ENCODE assay signal across 1 cellular context in the genomic region with DNA sequence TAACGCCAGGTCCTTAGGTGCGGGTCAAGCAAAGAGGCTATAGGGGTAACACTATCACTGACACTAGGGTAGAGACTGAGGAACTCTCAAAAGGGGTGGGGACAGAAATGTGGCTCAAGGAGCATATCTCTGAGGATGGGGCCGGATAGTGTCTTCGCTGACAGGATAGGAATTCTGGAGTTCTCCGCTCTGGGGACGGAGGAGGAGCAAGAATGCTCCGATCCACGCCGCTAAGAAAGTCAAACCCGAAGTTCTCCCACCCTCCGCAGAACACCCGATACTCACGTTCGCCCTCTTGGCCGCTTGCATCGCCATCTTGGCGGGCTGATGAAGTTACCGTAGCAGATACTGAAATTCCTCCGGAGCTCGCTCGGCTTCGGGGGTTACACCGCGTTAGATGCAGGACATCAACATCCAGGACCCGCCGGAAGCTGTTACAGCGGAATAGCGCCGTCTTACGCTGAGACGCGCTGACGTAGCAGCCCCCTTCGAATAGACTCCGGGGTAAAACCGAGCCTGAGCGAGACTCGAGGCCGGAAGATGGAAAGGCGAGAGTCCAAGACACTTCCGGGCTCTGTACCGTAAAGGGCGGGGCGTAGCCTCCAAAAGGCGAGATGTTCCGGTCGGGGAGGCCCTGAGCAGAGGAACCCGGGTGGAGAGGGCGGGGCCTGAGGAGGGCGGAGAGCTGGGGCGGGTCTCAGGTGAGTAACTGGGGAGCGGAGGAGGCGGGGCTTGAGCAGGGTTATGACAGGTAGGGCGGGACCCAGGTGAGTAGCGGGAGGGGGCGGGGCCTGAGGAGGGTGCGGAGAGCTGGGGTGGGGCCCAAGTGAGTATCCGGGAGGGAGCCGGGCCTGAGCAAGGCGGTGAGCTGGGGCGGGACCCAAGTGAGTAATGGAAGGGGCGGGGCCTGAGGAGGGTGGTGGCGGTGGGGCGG.
TF ChIP-seq lines count a peak whose summit lies in the region.

A gene with protein sequence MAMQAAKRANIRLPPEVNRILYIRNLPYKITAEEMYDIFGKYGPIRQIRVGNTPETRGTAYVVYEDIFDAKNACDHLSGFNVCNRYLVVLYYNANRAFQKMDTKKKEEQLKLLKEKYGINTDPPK (minus strand): TSS at position 412 of the 934 bp plus-strand sequence. CDS start 97 bp downstream, at position 315.

TF ChIP-seq in GM12878, 131 proteins besides CTCF, POLR2A, EP300 and RAD21 (continued from another document and continues in another):
- TF ChIP-seq, protein P1, sequence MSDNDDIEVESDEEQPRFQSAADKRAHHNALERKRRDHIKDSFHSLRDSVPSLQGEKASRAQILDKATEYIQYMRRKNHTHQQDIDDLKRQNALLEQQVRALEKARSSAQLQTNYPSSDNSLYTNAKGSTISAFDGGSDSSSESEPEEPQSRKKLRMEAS (IDR thresholded peaks at IDR 0.05; ENCODE audit: low read depth, low read length) = peak; percentile 83
- TF ChIP-seq PML (IDR thresholded peaks at IDR 0.05; ENCODE audit: low read length) (peak; percentile 97), POLR2AphosphoS5 (IDR thresholded peaks at IDR 0.05; ENCODE audit: low read length) (peak; percentile 95), NFXL1 (IDR thresholded peaks at IDR 0.05; ENCODE audit: borderline replicate concordance) (no peak), SUZ12 (IDR thresholded peaks at IDR 0.05; ENCODE audit: unreplicated experiment) (no peak), MXI1 (IDR thresholded peaks at IDR 0.05; ENCODE audit: low read depth, low read length) (peak; percentile 66; the same call in 1 of the 2 replicates), NR2F1 (conservative IDR thresholded peaks at IDR 0.05) (peak; percentile 51), STAT1 (conservative IDR thresholded peaks at IDR 0.05) (peak; percentile 97), BRCA1 (IDR thresholded peaks at IDR 0.05; ENCODE audit: low read depth, low read length) (no peak), MYC (IDR thresholded peaks at IDR 0.05; ENCODE audit: insufficient read depth, insufficient read length, insufficient replicate concordance, low read length, severe bottlenecking) (peak; percentile 52), ZNF274 (IDR thresholded peaks at IDR 0.05; ENCODE audit: insufficient read depth, insufficient read length) (no peak), ZBED1 (IDR thresholded peaks at IDR 0.05; ENCODE audit: borderline replicate concordance) (peak; percentile 57; the same call in 1 of the 2 replicates), SMAD1 (IDR thresholded peaks at IDR 0.05; ENCODE audit: low read depth, partially characterized antibody) (peak; percentile 72), ZNF384 (IDR thresholded peaks at IDR 0.05; ENCODE audit: borderline replicate concordance, low read depth, low read length) (peak; percentile 32), BACH1 (IDR thresholded peaks at IDR 0.05; ENCODE audit: borderline replicate concordance) (peak; percentile 25; the same call in 1 of the 2 replicates), ETV6 (conservative IDR thresholded peaks at IDR 0.05 in 1 of 2, IDR thresholded peaks at IDR 0.05 in 1 of 2; ENCODE audit: borderline replicate concordance in 1 of 2, low read depth in 1 of 2) (no peak), EGR1 (IDR thresholded peaks at IDR 0.05; ENCODE audit: borderline replicate concordance in 1 of 2, low read depth in 2 of 2, low read length in 2 of 2) (peak; percentile 72 to 98), CHD4 (IDR thresholded peaks at IDR 0.05) (no peak), MEF2A (IDR thresholded peaks at IDR 0.05; ENCODE audit: insufficient read depth, low read depth, low read length) (peak; percentile 83), TCF3 (IDR thresholded peaks at IDR 0.05; ENCODE audit: borderline replicate concordance, insufficient read depth, low read depth, low read length) (no peak), HDAC6 (IDR thresholded peaks at IDR 0.05; ENCODE audit: unreplicated experiment) (no peak), SUPT20H (IDR thresholded peaks at IDR 0.05; ENCODE audit: borderline replicate concordance, control insufficient read depth, low read depth, low read length) (no peak), JUND (IDR thresholded peaks at IDR 0.05; ENCODE audit: low read depth, low read length) (peak; percentile 62; the same call in 1 of the 2 replicates), RCOR1 (conservative IDR thresholded peaks at IDR 0.05; ENCODE audit: low read depth, low read length) (peak; percentile 63; the same call in 1 of the 2 replicates), RBBP5 (conservative IDR thresholded peaks at IDR 0.05) (no peak; the same call in none of the 2 replicates), STAT3 (IDR thresholded peaks at IDR 0.05; ENCODE audit: low read depth, low read length) (peak; percentile 42; the same call in 1 of the 2 replicates), IRF4 (IDR thresholded peaks at IDR 0.05; ENCODE audit: low read depth, low read length) (peak; percentile 71; the same call in 1 of the 2 replicates), YY1 (IDR thresholded peaks at IDR 0.05; ENCODE audit: low read depth, low read length) (peak; percentile 91), ZNF622 (IDR thresholded peaks at IDR 0.05) (no peak), KDM1A (IDR thresholded peaks at IDR 0.05; ENCODE audit: borderline replicate concordance) (no peak), KAT2A (conservative IDR thresholded peaks at IDR 0.05; ENCODE audit: control insufficient read depth, low read depth, low read length) (no peak), TARDBP (IDR thresholded peaks at IDR 0.05; ENCODE audit: borderline replicate concordance) (no peak; the same call in none of the 2 replicates), TAF1 (IDR thresholded peaks at IDR 0.05; ENCODE audit: borderline replicate concordance, low read depth, low read length) (peak; percentile 92), KLF5 (IDR thresholded peaks at IDR 0.05; ENCODE audit: partially characterized antibody) (peak; percentile 93), RELA (IDR thresholded peaks at IDR 0.05; ENCODE audit: borderline replicate concordance, partially characterized antibody) (peak; percentile 95), PAX8 (IDR thresholded peaks at IDR 0.05) (no peak), SPI1 (IDR thresholded peaks at IDR 0.05; ENCODE audit: borderline replicate concordance, insufficient read depth, low read depth, low read length) (peak; percentile 55; the same call in 1 of the 2 replicates), DPF2 (IDR thresholded peaks at IDR 0.05) (peak; percentile 54; the same call in 1 of the 2 replicates), BMI1 (IDR thresholded peaks at IDR 0.05; ENCODE audit: borderline replicate concordance) (no peak), ESRRA (IDR thresholded peaks at IDR 0.05; ENCODE audit: low read length) (peak; percentile 82; the same call in 1 of the 2 replicates), FOS (IDR thresholded peaks at IDR 0.05; ENCODE audit: borderline replicate concordance, extremely low read depth, insufficient read length) (no peak), LARP7 (IDR thresholded peaks at IDR 0.05) (peak; percentile 87)
- TF ChIP-seq, protein P2, sequence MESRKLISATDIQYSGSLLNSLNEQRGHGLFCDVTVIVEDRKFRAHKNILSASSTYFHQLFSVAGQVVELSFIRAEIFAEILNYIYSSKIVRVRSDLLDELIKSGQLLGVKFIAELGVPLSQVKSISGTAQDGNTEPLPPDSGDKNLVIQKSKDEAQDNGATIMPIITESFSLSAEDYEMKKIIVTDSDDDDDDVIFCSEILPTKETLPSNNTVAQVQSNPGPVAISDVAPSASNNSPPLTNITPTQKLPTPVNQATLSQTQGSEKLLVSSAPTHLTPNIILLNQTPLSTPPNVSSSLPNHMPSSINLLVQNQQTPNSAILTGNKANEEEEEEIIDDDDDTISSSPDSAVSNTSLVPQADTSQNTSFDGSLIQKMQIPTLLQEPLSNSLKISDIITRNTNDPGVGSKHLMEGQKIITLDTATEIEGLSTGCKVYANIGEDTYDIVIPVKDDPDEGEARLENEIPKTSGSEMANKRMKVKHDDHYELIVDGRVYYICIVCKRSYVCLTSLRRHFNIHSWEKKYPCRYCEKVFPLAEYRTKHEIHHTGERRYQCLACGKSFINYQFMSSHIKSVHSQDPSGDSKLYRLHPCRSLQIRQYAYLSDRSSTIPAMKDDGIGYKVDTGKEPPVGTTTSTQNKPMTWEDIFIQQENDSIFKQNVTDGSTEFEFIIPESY (IDR thresholded peaks at IDR 0.05) = peak; percentile 81
- TF ChIP-seq, protein P3, sequence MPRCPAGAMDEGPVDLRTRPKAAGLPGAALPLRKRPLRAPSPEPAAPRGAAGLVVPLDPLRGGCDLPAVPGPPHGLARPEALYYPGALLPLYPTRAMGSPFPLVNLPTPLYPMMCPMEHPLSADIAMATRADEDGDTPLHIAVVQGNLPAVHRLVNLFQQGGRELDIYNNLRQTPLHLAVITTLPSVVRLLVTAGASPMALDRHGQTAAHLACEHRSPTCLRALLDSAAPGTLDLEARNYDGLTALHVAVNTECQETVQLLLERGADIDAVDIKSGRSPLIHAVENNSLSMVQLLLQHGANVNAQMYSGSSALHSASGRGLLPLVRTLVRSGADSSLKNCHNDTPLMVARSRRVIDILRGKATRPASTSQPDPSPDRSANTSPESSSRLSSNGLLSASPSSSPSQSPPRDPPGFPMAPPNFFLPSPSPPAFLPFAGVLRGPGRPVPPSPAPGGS (IDR thresholded peaks at IDR 0.05; ENCODE audit: borderline replicate concordance, insufficient read depth, low read depth, low read length, poor library complexity, severe bottlenecking) = no peak
- TF ChIP-seq, protein P4, sequence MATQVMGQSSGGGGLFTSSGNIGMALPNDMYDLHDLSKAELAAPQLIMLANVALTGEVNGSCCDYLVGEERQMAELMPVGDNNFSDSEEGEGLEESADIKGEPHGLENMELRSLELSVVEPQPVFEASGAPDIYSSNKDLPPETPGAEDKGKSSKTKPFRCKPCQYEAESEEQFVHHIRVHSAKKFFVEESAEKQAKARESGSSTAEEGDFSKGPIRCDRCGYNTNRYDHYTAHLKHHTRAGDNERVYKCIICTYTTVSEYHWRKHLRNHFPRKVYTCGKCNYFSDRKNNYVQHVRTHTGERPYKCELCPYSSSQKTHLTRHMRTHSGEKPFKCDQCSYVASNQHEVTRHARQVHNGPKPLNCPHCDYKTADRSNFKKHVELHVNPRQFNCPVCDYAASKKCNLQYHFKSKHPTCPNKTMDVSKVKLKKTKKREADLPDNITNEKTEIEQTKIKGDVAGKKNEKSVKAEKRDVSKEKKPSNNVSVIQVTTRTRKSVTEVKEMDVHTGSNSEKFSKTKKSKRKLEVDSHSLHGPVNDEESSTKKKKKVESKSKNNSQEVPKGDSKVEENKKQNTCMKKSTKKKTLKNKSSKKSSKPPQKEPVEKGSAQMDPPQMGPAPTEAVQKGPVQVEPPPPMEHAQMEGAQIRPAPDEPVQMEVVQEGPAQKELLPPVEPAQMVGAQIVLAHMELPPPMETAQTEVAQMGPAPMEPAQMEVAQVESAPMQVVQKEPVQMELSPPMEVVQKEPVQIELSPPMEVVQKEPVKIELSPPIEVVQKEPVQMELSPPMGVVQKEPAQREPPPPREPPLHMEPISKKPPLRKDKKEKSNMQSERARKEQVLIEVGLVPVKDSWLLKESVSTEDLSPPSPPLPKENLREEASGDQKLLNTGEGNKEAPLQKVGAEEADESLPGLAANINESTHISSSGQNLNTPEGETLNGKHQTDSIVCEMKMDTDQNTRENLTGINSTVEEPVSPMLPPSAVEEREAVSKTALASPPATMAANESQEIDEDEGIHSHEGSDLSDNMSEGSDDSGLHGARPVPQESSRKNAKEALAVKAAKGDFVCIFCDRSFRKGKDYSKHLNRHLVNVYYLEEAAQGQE (IDR thresholded peaks at IDR 0.05; ENCODE audit: low read depth, low read length) = no peak
- TF ChIP-seq, protein P5, sequence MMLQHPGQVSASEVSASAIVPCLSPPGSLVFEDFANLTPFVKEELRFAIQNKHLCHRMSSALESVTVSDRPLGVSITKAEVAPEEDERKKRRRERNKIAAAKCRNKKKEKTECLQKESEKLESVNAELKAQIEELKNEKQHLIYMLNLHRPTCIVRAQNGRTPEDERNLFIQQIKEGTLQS (IDR thresholded peaks at IDR 0.05; ENCODE audit: borderline replicate concordance, extremely low read depth, low read depth, low read length) = no peak
- TF ChIP-seq, protein P6, sequence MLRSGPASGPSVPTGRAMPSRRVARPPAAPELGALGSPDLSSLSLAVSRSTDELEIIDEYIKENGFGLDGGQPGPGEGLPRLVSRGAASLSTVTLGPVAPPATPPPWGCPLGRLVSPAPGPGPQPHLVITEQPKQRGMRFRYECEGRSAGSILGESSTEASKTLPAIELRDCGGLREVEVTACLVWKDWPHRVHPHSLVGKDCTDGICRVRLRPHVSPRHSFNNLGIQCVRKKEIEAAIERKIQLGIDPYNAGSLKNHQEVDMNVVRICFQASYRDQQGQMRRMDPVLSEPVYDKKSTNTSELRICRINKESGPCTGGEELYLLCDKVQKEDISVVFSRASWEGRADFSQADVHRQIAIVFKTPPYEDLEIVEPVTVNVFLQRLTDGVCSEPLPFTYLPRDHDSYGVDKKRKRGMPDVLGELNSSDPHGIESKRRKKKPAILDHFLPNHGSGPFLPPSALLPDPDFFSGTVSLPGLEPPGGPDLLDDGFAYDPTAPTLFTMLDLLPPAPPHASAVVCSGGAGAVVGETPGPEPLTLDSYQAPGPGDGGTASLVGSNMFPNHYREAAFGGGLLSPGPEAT (IDR thresholded peaks at IDR 0.05; ENCODE audit: low read depth) = peak; percentile 91
- TF ChIP-seq, protein P7, sequence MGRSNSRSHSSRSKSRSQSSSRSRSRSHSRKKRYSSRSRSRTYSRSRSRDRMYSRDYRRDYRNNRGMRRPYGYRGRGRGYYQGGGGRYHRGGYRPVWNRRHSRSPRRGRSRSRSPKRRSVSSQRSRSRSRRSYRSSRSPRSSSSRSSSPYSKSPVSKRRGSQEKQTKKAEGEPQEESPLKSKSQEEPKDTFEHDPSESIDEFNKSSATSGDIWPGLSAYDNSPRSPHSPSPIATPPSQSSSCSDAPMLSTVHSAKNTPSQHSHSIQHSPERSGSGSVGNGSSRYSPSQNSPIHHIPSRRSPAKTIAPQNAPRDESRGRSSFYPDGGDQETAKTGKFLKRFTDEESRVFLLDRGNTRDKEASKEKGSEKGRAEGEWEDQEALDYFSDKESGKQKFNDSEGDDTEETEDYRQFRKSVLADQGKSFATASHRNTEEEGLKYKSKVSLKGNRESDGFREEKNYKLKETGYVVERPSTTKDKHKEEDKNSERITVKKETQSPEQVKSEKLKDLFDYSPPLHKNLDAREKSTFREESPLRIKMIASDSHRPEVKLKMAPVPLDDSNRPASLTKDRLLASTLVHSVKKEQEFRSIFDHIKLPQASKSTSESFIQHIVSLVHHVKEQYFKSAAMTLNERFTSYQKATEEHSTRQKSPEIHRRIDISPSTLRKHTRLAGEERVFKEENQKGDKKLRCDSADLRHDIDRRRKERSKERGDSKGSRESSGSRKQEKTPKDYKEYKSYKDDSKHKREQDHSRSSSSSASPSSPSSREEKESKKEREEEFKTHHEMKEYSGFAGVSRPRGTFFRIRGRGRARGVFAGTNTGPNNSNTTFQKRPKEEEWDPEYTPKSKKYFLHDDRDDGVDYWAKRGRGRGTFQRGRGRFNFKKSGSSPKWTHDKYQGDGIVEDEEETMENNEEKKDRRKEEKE (IDR thresholded peaks at IDR 0.05) = no peak
- TF ChIP-seq, protein P8, sequence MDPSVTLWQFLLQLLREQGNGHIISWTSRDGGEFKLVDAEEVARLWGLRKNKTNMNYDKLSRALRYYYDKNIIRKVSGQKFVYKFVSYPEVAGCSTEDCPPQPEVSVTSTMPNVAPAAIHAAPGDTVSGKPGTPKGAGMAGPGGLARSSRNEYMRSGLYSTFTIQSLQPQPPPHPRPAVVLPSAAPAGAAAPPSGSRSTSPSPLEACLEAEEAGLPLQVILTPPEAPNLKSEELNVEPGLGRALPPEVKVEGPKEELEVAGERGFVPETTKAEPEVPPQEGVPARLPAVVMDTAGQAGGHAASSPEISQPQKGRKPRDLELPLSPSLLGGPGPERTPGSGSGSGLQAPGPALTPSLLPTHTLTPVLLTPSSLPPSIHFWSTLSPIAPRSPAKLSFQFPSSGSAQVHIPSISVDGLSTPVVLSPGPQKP (IDR thresholded peaks at IDR 0.05; ENCODE audit: low read depth, low read length) = peak; percentile 100
